12 cellular contexts compared by ENCODE assay signal in the genomic region with DNA sequence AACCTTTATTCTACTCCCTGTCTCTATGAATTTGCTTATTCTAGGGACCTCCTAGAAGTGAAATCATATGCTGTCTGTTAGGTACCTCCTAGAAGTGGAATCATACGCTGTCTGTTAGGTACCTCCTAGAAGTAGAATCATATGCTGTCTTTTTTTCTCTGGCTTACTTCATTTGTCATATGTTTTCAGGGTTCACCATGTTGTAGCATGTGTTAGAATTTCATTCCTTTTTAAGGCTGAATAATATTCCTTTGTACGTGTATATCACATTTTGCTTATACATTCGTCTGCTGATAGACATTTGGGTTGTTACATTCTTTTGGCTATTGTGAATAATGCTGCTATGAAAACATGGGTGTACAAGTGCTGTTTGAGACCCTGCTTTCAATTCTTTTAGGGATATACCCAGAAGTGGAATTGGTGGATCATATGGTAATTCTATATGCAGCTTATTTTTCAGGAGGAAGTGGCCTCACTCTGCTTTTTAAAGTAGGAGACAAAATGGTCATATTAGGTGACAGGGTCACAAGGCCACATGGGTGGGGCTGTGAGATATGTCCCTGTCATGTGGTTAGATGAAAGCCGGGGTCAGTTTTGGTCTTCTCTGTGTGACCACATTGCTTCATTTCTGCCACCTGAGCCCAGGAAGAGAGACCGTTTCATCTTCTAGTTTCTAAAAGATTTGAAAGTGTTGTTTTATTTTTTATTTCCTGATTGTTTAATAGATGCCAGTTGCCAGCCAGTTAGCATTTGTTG.
A peak's percentile ranks its signal among the peaks of the same experiment; 100 is the strongest.
DNase-seq lines count a peak whose midpoint lies in the region; ATAC-seq and FAIRE-seq lines count a peak whose summit lies in the region.
"Had no signal": no experiment of that assay in that cellular context is flagged by ENCODE, and none has a peak within 500 bp of the region (broad histone marks: within the 10 kb centered on the region; RNA-seq: fewer than 3 reads in every experiment).

No MANE protein-coding gene starts in this region.

- H3K9me3 Mint-ChIP-seq in activated T-helper 17 cell treated with anti-CD3 and anti-CD28 coated beads, Interleukin-2, amount 50 U/mL, for 72 hours, result no peaks in the 10 kb centered on the region

- no peaks in the 10 kb centered on the region for H3K27me3 Mint-ChIP-seq in activated T-helper 17 cell treated with anti-CD3 and anti-CD28 coated beads, Interleukin-2, amount 50 U/mL, for 72 hours

- no peak for FAIRE-seq in RCC 7860 (lab: Jason Lieb, UNC)

- peak overlapping the region; percentile 20 for H3K27ac Mint-ChIP-seq in activated T-helper 17 cell treated with anti-CD3 and anti-CD28 coated beads, Interleukin-2, amount 50 U/mL, for 72 hours

- no peak overlapping the region for H3K4me3 Mint-ChIP-seq in activated T-helper 17 cell treated with anti-CD3 and anti-CD28 coated beads, Interleukin-2, amount 50 U/mL, for 72 hours

- peaks cover 6% of the 10 kb centered on the region for H3K4me1 Mint-ChIP-seq in activated T-helper 17 cell treated with anti-CD3 and anti-CD28 coated beads, Interleukin-2, amount 50 U/mL, for 72 hours

- H3K36me3 Mint-ChIP-seq in activated T-helper 17 cell treated with anti-CD3 and anti-CD28 coated beads, Interleukin-2, amount 50 U/mL, for 72 hours (ENCODE audit: low read depth), result peaks cover 18% of the 10 kb centered on the region

- peak; percentile 85 for ATAC-seq in HG02885 (IDR thresholded peaks at IDR 0.05; ENCODE audit: poor library complexity, unreplicated experiment)
- no peak for ATAC-seq in activated T-helper 17 cell treated with anti-CD3 and anti-CD28 coated beads, Interleukin-2, amount 50 U/mL, for 72 hours (replicated peaks)
- ATAC-seq in stimulated activated naive CD8-positive, alpha-beta T cell treated with anti-CD3 and anti-CD28 coated beads, Interleukin-15, Interleukin-2, amounts not matched to agents 100 U/mL and 50 U/mL, for 24 hours, result no peak
- ATAC-seq in HG02642 (IDR thresholded peaks at IDR 0.05; ENCODE audit: poor library complexity, unreplicated experiment), result no peak
- ATAC-seq: upper lobe of right lung had no signal

- peak; percentile 4 for DNase-seq in NK-92 treated with Interleukin-12 subunit alpha and Interleukin-12 subunit beta, amount 100 ng/mL, for 24 hours (lab: John Stamatoyannopoulos, UW)
- DNase-seq in NK-92 (lab: John Stamatoyannopoulos, UW; ENCODE audit: unreplicated experiment), result no peak
- DNase-seq in stimulated activated naive CD8-positive, alpha-beta T cell treated with anti-CD3 and anti-CD28 coated beads, Interleukin-15, Interleukin-2, amounts not matched to agents 100 U/mL and 50 U/mL, for 24 hours, result peak; percentile 13
- DNase-seq in RCC 7860 (ENCODE audit: low spot score), result no peak
- no peak for DNase-seq in midbrain (lab: John Stamatoyannopoulos, UW)
- DNase-seq: 8988T, hypothalamus, NCI-H1436, upper lobe of right lung had no signal

Comparison
In these comparisons a context has a peak if more than half of its experiments do, and no peak if none do; other contexts are left out.
1. DNase-seq: peak in NK-92 treated with Interleukin-12 subunit alpha and Interleukin-12 subunit beta, amount 100 ng/mL, for 24 hours (single experiment) and stimulated activated naive CD8-positive, alpha-beta T cell treated with anti-CD3 and anti-CD28 coated beads, Interleukin-15, Interleukin-2, amounts not matched to agents 100 U/mL and 50 U/mL, for 24 hours (single experiment); none in NK-92 (single experiment), RCC 7860 (single experiment) and midbrain (single experiment).